Comparison of ENCODE assay signal across 16 cellular contexts in genomic region chr9:90458485-90458884, GRCh38.
A peak's percentile ranks its signal among the peaks of the same experiment; 100 is the strongest.
DNase-seq lines count a peak whose midpoint lies in the region; ATAC-seq, FAIRE-seq and TF ChIP-seq lines count a peak whose summit lies in the region.
"Had no signal": no experiment of that assay in that cellular context is flagged by ENCODE, and none has a peak within 500 bp of the region (broad histone marks: within the 10 kb centered on the region; RNA-seq: fewer than 3 reads in every experiment).

No MANE protein-coding gene starts in this region.

- no peaks in the 10 kb centered on the region for H3K9me3 ChIP-seq in GM12878 (replicated peaks; ENCODE audit: control insufficient read depth, insufficient read depth, low read length)
- H3K9me3 ChIP-seq: BLaER1, esophagus squamous epithelium had no signal

- H3K23ac ChIP-seq in mesendoderm (ENCODE audit: low read length): no peak overlapping the region

- H3K4me2 ChIP-seq in GM12878 (ENCODE audit: control insufficient read depth, insufficient read depth): no peak overlapping the region
- no peak overlapping the region for H3K4me2 ChIP-seq in mesendoderm (ENCODE audit: low read length)
- H3K4me2 ChIP-seq: BLaER1 had no signal

- H2BK15ac ChIP-seq in mesendoderm (replicated peaks; ENCODE audit: low read depth): no peak overlapping the region

- H3K4me1 ChIP-seq in GM12878 (ENCODE audit: control insufficient read depth, insufficient read depth, low read length): no peaks in the 10 kb centered on the region
- no peaks in the 10 kb centered on the region for H3K4me1 ChIP-seq in mesendoderm (ENCODE audit: control insufficient read depth, low read depth, low read length)
- H3K4me1 ChIP-seq: BLaER1, esophagus squamous epithelium had no signal

- intact Hi-C loops in GM12878 (cut with micrococcal nuclease; ENCODE audit: unreplicated experiment): no loop called here

- H3K79me2 ChIP-seq in GM12878 (ENCODE audit: control insufficient read depth, insufficient read depth, low read length) (no peaks in the 10 kb centered on the region), mesendoderm (ENCODE audit: control insufficient read depth, insufficient read depth, low read length) (no peaks in the 10 kb centered on the region)

- POLR2A ChIA-PET in GM12878 (lab: Charles Lee): no interaction called here

- no peaks in the 10 kb centered on the region for H3K79me1 ChIP-seq in mesendoderm (ENCODE audit: low read length)

- in situ Hi-C loops in Caki2 (cut with HindIII; ENCODE audit: low pct_unique_long_range_greater_than_20kb, low sequenced_read_pairs): no loop called here
- in situ Hi-C loops in GM12878 (cut with MboI): no loop called here

- RAD21 ChIA-PET in GM12878 (lab: Charles Lee; ENCODE audit: unreplicated experiment): no interaction called here

- TF ChIP-seq RAD21 in GM12878 (IDR thresholded peaks at IDR 0.05; ENCODE audit: insufficient read depth, low read depth, low read length): no peak

- no peak overlapping the region for H2BK5ac ChIP-seq in mesendoderm (ENCODE audit: low read length)

- SMC1A ChIA-PET in GM12878 (lab: Charles Lee; ENCODE audit: uncharacterized antibody, unreplicated experiment): no interaction called here

- no peak for TF ChIP-seq EP300 in GM12878 (IDR thresholded peaks at IDR 0.05; ENCODE audit: borderline replicate concordance in 1 of 2, control insufficient read depth in 1 of 2, low read depth in 2 of 2, low read length in 2 of 2)

- H2AK5ac ChIP-seq in mesendoderm (ENCODE audit: low read length): no peak overlapping the region

- H3K36me3 ChIP-seq in GM12878 (ENCODE audit: control insufficient read depth in 2 of 2, insufficient read depth in 2 of 2, low read length in 1 of 2) (no peaks in the 10 kb centered on the region), mesendoderm (ENCODE audit: control insufficient read depth, insufficient read depth, low read length) (no peaks in the 10 kb centered on the region)
- H3K36me3 ChIP-seq: BLaER1, esophagus squamous epithelium had no signal

- WGBS in GM12878 (ENCODE audit: insufficient coverage, insufficient replicate concordance, low lambda C conversion rate, missing lambda C conversion rate): 33% methylated on average over 4 of the region's 4 CpGs
- WGBS in mesendoderm (ENCODE audit: extremely low coverage, insufficient coverage, low lambda C conversion rate): no CpG with 5 or more reads among the region's 4 CpGs

- FAIRE-seq in GM12878 (lab: Jason Lieb, UNC): no peak
- FAIRE-seq: H54, urothelium cell line had no signal

- H3K27ac ChIP-seq in GM12878 (ENCODE audit: control insufficient read depth, insufficient read depth) (no peak overlapping the region), mesendoderm (ENCODE audit: low read depth, low read length) (no peak overlapping the region)
- H3K27ac ChIP-seq: BLaER1, esophagus squamous epithelium had no signal

- no peak overlapping the region for H4K8ac ChIP-seq in mesendoderm (ENCODE audit: low read depth, low read length)

- H3K18ac ChIP-seq in mesendoderm (ENCODE audit: low read length): no peak overlapping the region

- BruUV-seq in GM12878 (replicated peaks; lab: Mats Ljungman, UMichigan): no TSS peak

- H2BK120ac ChIP-seq in mesendoderm (ENCODE audit: low read depth, low read length): no peak overlapping the region

- no peak for TF ChIP-seq CTCF in GM12878 (IDR thresholded peaks at IDR 0.05 in 2 of 3, conservative IDR thresholded peaks at IDR 0.05 in 1 of 3; ENCODE audit: control insufficient read depth in 2 of 3, extremely low read depth in 1 of 3, insufficient read depth in 1 of 3, low read depth in 3 of 3, low read length in 3 of 3)

- peak; percentile 60 for ATAC-seq in GM12878
- ATAC-seq in HG02840 (IDR thresholded peaks at IDR 0.05; ENCODE audit: low FRiP score, unreplicated experiment): no peak
- no peak for ATAC-seq in HG03521 (IDR thresholded peaks at IDR 0.05; ENCODE audit: unreplicated experiment)
- no peak for ATAC-seq in GM19351 (IDR thresholded peaks at IDR 0.05; ENCODE audit: unreplicated experiment)
- ATAC-seq: natural killer cell treated with Interleukin-12 subunit alpha and Interleukin-12 subunit beta and Interleukin-15 and Interleukin-18, amount 100 ng/mL, for 72 hours had no signal

- H3K9ac ChIP-seq in GM12878 (ENCODE audit: control insufficient read depth, insufficient read depth, low read length) (no peak overlapping the region), mesendoderm (ENCODE audit: low read length) (no peak overlapping the region)
- H3K9ac ChIP-seq: BLaER1 had no signal

- H3K56ac ChIP-seq in mesendoderm (ENCODE audit: low read length): no peak overlapping the region

- H3K4ac ChIP-seq in mesendoderm (ENCODE audit: low read depth, low read length): no peak overlapping the region

- no peaks in the 10 kb centered on the region; a peak in 1 of 4 replicates for H3K27me3 ChIP-seq in GM12878 (replicated peaks in 1 of 2; ENCODE audit: control insufficient read depth in 2 of 2, insufficient read depth in 2 of 2, low read length in 1 of 2)
- no peaks in the 10 kb centered on the region for H3K27me3 ChIP-seq in mesendoderm (ENCODE audit: insufficient read depth, low read length, poor library complexity)
- H3K27me3 ChIP-seq: BLaER1 had no signal

- no peak overlapping the region for H4K5ac ChIP-seq in mesendoderm (ENCODE audit: low read length)

- no peak overlapping the region for H2AFZ ChIP-seq in GM12878 (ENCODE audit: control insufficient read depth, low read depth, low read length)

- H3K4me3 ChIP-seq in GM12878 (no peak overlapping the region), mesendoderm (ENCODE audit: low read length) (no peak overlapping the region)
- H3K4me3 ChIP-seq: BLaER1, esophagus squamous epithelium had no signal

- CTCF ChIA-PET in GM12878 (lab: Yijun Ruan, JAX): no interaction called here

- no peaks in the 10 kb centered on the region for H4K20me1 ChIP-seq in GM12878 (ENCODE audit: control insufficient read depth, insufficient read depth)
- H4K20me1 ChIP-seq: BLaER1 had no signal

- no peak for TF ChIP-seq POLR2A in GM12878 (IDR thresholded peaks at IDR 0.05; ENCODE audit: low read depth, low read length)

- DNase-seq in Caki2 (ENCODE audit: low read depth) (peak; percentile 18), M059J (ENCODE audit: low read depth) (peak; percentile 4), GM12878 (ENCODE audit: low read depth, low spot score) (no peak), mesendoderm (peak; percentile 72), NCI-H2107 treated with DMSO at 0.1 percent for 48 hours (lab: John Stamatoyannopoulos, UW; ENCODE audit: unreplicated experiment) (no peak)
- DNase-seq: activated naive CD4-positive, alpha-beta T cell; caudate nucleus; esophagus squamous epithelium; KG1 had no signal

TF ChIP-seq in GM12878, 131 proteins besides CTCF, POLR2A, EP300 and RAD21 (continues in another document):
- TF ChIP-seq NR2C1 (IDR thresholded peaks at IDR 0.05): no peak
- no peak for TF ChIP-seq SREBF2 (IDR thresholded peaks at IDR 0.05; ENCODE audit: low read length)
- TF ChIP-seq EED (IDR thresholded peaks at IDR 0.05; ENCODE audit: low read depth): no peak
- TF ChIP-seq BCLAF1 (IDR thresholded peaks at IDR 0.05): no peak
- no peak for TF ChIP-seq E4F1 (IDR thresholded peaks at IDR 0.05; ENCODE audit: borderline replicate concordance, partially characterized antibody)
- no peak for TF ChIP-seq HDAC2 (IDR thresholded peaks at IDR 0.05)

Comparison
In these comparisons a context has a peak if more than half of its experiments do, and no peak if none do; other contexts are left out.
1. DNase-seq: peak in Caki2 (single experiment), M059J (single experiment) and mesendoderm (single experiment); none in GM12878 (single experiment) and NCI-H2107 treated with DMSO at 0.1 percent for 48 hours (single experiment).